ENCODE assay signal across 11 cellular contexts in genomic region chr5:963310-963672, GRCh38. TPM values are rescaled to one million over a fixed set of nuclear protein-coding genes. Genes with fewer than 3 reads are reported as not detected.
A peak's percentile ranks its signal among the peaks of the same experiment; 100 is the strongest.
DNase-seq lines count a peak whose midpoint lies in the region; ATAC-seq and TF ChIP-seq lines count a peak whose summit lies in the region.
"Had no signal": no experiment of that assay in that cellular context is flagged by ENCODE, and none has a peak within 500 bp of the region (broad histone marks: within the 10 kb centered on the region; RNA-seq: fewer than 3 reads in every experiment).

No MANE protein-coding gene starts in this region.

- no peak for DNase-seq in T-helper 1 cell
- peak; percentile 71 for DNase-seq in osteocyte (ENCODE audit: extremely low spot score, unreplicated experiment)
- DNase-seq in NCI-H1694 (lab: John Stamatoyannopoulos, UW) = no peak
- DNase-seq in GM13977 (ENCODE audit: low spot score) = no peak
- no peak for DNase-seq in NCI-H1105 (lab: John Stamatoyannopoulos, UW)
- DNase-seq: NCI-H510A treated with DMSO at 0.1 percent for 48 hours had no signal

- in situ Hi-C loops in GM13977 (cut with MboI; ENCODE audit: low pct_unique_long_range_greater_than_20kb, low sequenced_read_pairs, unreplicated experiment) = no loop called here

- peak overlapping the region; percentile 98 for H3K27ac Mint-ChIP-seq in T-helper 1 cell treated with Interleukin-12 subunit alpha and Interleukin-12 subunit beta and Interleukin-4 antibody, amounts not matched to agents 30 μg/mL and 1 μg/mL, for 36 hours
- H3K27ac Mint-ChIP-seq in activated T-helper 17 cell treated with anti-CD3 and anti-CD28 coated beads, Interleukin-2, amount 50 U/mL, for 72 hours = peak overlapping the region; percentile 83
- H3K27ac Mint-ChIP-seq in osteocyte (ENCODE audit: unreplicated experiment) = no peak overlapping the region

- H3K27me3 Mint-ChIP-seq in T-helper 1 cell treated with Interleukin-12 subunit alpha and Interleukin-12 subunit beta and Interleukin-4 antibody, amounts not matched to agents 30 μg/mL and 1 μg/mL, for 36 hours (ENCODE audit: low read depth) = peaks cover 19% of the 10 kb centered on the region
- peaks cover 31% of the 10 kb centered on the region for H3K27me3 Mint-ChIP-seq in activated T-helper 17 cell treated with anti-CD3 and anti-CD28 coated beads, Interleukin-2, amount 50 U/mL, for 72 hours
- H3K27me3 Mint-ChIP-seq in osteocyte (ENCODE audit: unreplicated experiment) = peaks cover 69% of the 10 kb centered on the region

- peak overlapping the region; percentile 80 for H3K4me3 Mint-ChIP-seq in T-helper 1 cell treated with Interleukin-12 subunit alpha and Interleukin-12 subunit beta and Interleukin-4 antibody, amounts not matched to agents 30 μg/mL and 1 μg/mL, for 36 hours
- peak overlapping the region; percentile 67 for H3K4me3 Mint-ChIP-seq in activated T-helper 17 cell treated with anti-CD3 and anti-CD28 coated beads, Interleukin-2, amount 50 U/mL, for 72 hours
- H3K4me3 Mint-ChIP-seq in osteocyte (ENCODE audit: unreplicated experiment) = no peak overlapping the region

- no peaks in the 10 kb centered on the region for H3K9me3 Mint-ChIP-seq in T-helper 1 cell treated with Interleukin-12 subunit alpha and Interleukin-12 subunit beta and Interleukin-4 antibody, amounts not matched to agents 30 μg/mL and 1 μg/mL, for 36 hours
- H3K9me3 Mint-ChIP-seq in activated T-helper 17 cell treated with anti-CD3 and anti-CD28 coated beads, Interleukin-2, amount 50 U/mL, for 72 hours = no peaks in the 10 kb centered on the region
- no peaks in the 10 kb centered on the region for H3K9me3 Mint-ChIP-seq in osteocyte (ENCODE audit: unreplicated experiment)

- H3K36me3 Mint-ChIP-seq in T-helper 1 cell treated with Interleukin-12 subunit alpha and Interleukin-12 subunit beta and Interleukin-4 antibody, amounts not matched to agents 30 μg/mL and 1 μg/mL, for 36 hours (ENCODE audit: low read depth) = no peaks in the 10 kb centered on the region
- no peaks in the 10 kb centered on the region for H3K36me3 Mint-ChIP-seq in activated T-helper 17 cell treated with anti-CD3 and anti-CD28 coated beads, Interleukin-2, amount 50 U/mL, for 72 hours (ENCODE audit: low read depth)
- H3K36me3 Mint-ChIP-seq in osteocyte (ENCODE audit: unreplicated experiment) = no peaks in the 10 kb centered on the region

- peaks cover 32% of the 10 kb centered on the region for H3K4me1 Mint-ChIP-seq in T-helper 1 cell treated with Interleukin-12 subunit alpha and Interleukin-12 subunit beta and Interleukin-4 antibody, amounts not matched to agents 30 μg/mL and 1 μg/mL, for 36 hours (ENCODE audit: low read depth)
- peaks cover 11% of the 10 kb centered on the region for H3K4me1 Mint-ChIP-seq in activated T-helper 17 cell treated with anti-CD3 and anti-CD28 coated beads, Interleukin-2, amount 50 U/mL, for 72 hours
- peaks cover 5% of the 10 kb centered on the region for H3K4me1 Mint-ChIP-seq in osteocyte (ENCODE audit: unreplicated experiment)

- ATAC-seq in HG03064 (IDR thresholded peaks at IDR 0.05; ENCODE audit: low read depth, unreplicated experiment) = peak; percentile 27
- ATAC-seq in activated T-helper 17 cell treated with anti-CD3 and anti-CD28 coated beads, Interleukin-2, amount 50 U/mL, for 72 hours (replicated peaks) = peak; percentile 27
- ATAC-seq: left lobe of liver had no signal

- no peak for TF ChIP-seq CTCF in osteocyte (IDR thresholded peaks at IDR 0.05)
- TF ChIP-seq CTCF in GM13977 (IDR thresholded peaks at IDR 0.05; ENCODE audit: extremely low read depth, insufficient read depth, missing control alignments) = no peak

RNA-seq across cellular contexts. Expression of gene NKD2, which starts 45.3 kb away (rescaled TPM):
- 1 to 10 TPM in 1 of 2 donors, under 1 TPM in 1; 0.37 to 1.2 TPM for total RNA-seq in activated T-helper 17 cell treated with anti-CD3 and anti-CD28 coated beads, Interleukin-2, amount 50 U/mL, for 72 hours
- not detected in 2 replicates for total RNA-seq in osteocyte
- total RNA-seq: LHCN-M2 had no signal
